ENCODE assay signal across 1 cellular context in genomic region chr15:99485992-99486370, GRCh38.
TF ChIP-seq lines count a peak whose summit lies in the region.

No MANE protein-coding gene starts in this region.

TF ChIP-seq in H1, 55 proteins besides CTCF, POLR2A, EP300 and RAD21 (continued from another document):
- no peak for TF ChIP-seq RNF2 (IDR thresholded peaks at IDR 0.05; ENCODE audit: borderline replicate concordance, low read depth, low read length, missing control alignments, poor library complexity, severe bottlenecking)
